In genomic region chr19:50932018-50932689, GRCh38 we compare ENCODE assay signal across 16 cellular contexts. TPM values are rescaled to one million over a fixed set of nuclear protein-coding genes. Genes with fewer than 3 reads are reported as not detected.
DNase-seq lines count a peak whose midpoint lies in the region; ATAC-seq and TF ChIP-seq lines count a peak whose summit lies in the region.
"Had no signal": no experiment of that assay in that cellular context is flagged by ENCODE, and none has a peak within 500 bp of the region (broad histone marks: within the 10 kb centered on the region; RNA-seq: fewer than 3 reads in every experiment).

No MANE protein-coding gene starts in this region.

- H3K27me3 ChIP-seq in RWPE2 (ENCODE audit: insufficient read depth, poor library complexity, severe bottlenecking) (no peaks in the 10 kb centered on the region), esophagus squamous epithelium (peaks cover 0 to 46% (median 0%) of the 10 kb centered on the region in 4 donors)
- H3K27me3 ChIP-seq: SJSA1 had no signal

- ATAC-seq in RWPE2 (ENCODE audit: low read depth), result peak; percentile 95
- ATAC-seq in stimulated activated memory B cell treated with anti-CD40 and anti-IgM and Interleukin-4, amounts not matched to agents 10 μg/mL and 1 μg/mL and 100 μg/mL, for 72 hours, result no peak
- no peak for ATAC-seq in activated T-cell treated with anti-CD3 and anti-CD28 coated beads, Interleukin-2, amount 50 U/mL, for 4 hours
- ATAC-seq: CD8-positive, alpha-beta T cell had no signal

- no peaks in the 10 kb centered on the region for H3K36me3 Mint-ChIP-seq in stimulated activated memory B cell treated with anti-CD40 and anti-IgM and Interleukin-4, amounts not matched to agents 10 μg/mL and 1 μg/mL and 100 μg/mL, for 72 hours
- no peaks in the 10 kb centered on the region for H3K36me3 Mint-ChIP-seq in activated T-cell treated with anti-CD3 and anti-CD28 coated beads, Interleukin-2, amount 50 U/mL, for 4 hours (ENCODE audit: insufficient read depth)
- H3K36me3 Mint-ChIP-seq: CD8-positive, alpha-beta T cell had no signal

- H3K27me3 Mint-ChIP-seq in stimulated activated memory B cell treated with anti-CD40 and anti-IgM and Interleukin-4, amounts not matched to agents 10 μg/mL and 1 μg/mL and 100 μg/mL, for 72 hours, result peaks cover 83% of the 10 kb centered on the region
- peaks cover 58% of the 10 kb centered on the region for H3K27me3 Mint-ChIP-seq in activated T-cell treated with anti-CD3 and anti-CD28 coated beads, Interleukin-2, amount 50 U/mL, for 4 hours (ENCODE audit: low read depth)

- H3K4me1 ChIP-seq in RWPE2 (ENCODE audit: insufficient read depth, poor library complexity, severe bottlenecking) (peaks cover 27% of the 10 kb centered on the region), esophagus squamous epithelium (peaks cover 0 to 65% (median 3%) of the 10 kb centered on the region in 3 donors)
- H3K4me1 ChIP-seq: SJSA1 had no signal

- H3K9me3 Mint-ChIP-seq in stimulated activated memory B cell treated with anti-CD40 and anti-IgM and Interleukin-4, amounts not matched to agents 10 μg/mL and 1 μg/mL and 100 μg/mL, for 72 hours, result no peaks in the 10 kb centered on the region
- H3K9me3 Mint-ChIP-seq in activated T-cell treated with anti-CD3 and anti-CD28 coated beads, Interleukin-2, amount 50 U/mL, for 4 hours, result no peaks in the 10 kb centered on the region
- H3K9me3 Mint-ChIP-seq: CD8-positive, alpha-beta T cell had no signal

- TF ChIP-seq CTCF in RWPE2 (IDR thresholded peaks at IDR 0.05; ENCODE audit: poor library complexity, severe bottlenecking) (no peak), esophagus squamous epithelium (IDR thresholded peaks at IDR 0.05) (no peak)

- H3K4me3 ChIP-seq in RWPE2 (ENCODE audit: severe bottlenecking) (no peak overlapping the region), esophagus squamous epithelium (no peak overlapping the region)
- H3K4me3 ChIP-seq: SJSA1 had no signal

- intact Hi-C loops in esophagus squamous epithelium (cut with DNase I), result loop anchor here (5.0 kb wide), 1 partner anchor 85 kb away; the partner anchor contains the start of gene KLK10

- DNase-seq in LoVo (ENCODE audit: low spot score), result peak; percentile 58
- DNase-seq in RWPE2 (ENCODE audit: low spot score), result peak; percentile 90
- no peak for DNase-seq in esophagus squamous epithelium (lab: John Stamatoyannopoulos, UW)
- peak; percentile 39 for DNase-seq in renal cortical epithelial cell (ENCODE audit: low read depth)
- no peak for DNase-seq in EL
- no peak for DNase-seq in germinal center (ENCODE audit: low spot score)
- no peak for DNase-seq in activated T-cell treated with anti-CD3 and anti-CD28 coated beads, Interleukin-2, amount 50 U/mL, for 4 hours
- DNase-seq: CD8-positive, alpha-beta T cell; Kasumi-1; MV-4-11; NCI-H1436 treated with DMSO at 0.1 percent for 48 hours; NCI-H774; SW 1271 had no signal

- H3K4me3 Mint-ChIP-seq in stimulated activated memory B cell treated with anti-CD40 and anti-IgM and Interleukin-4, amounts not matched to agents 10 μg/mL and 1 μg/mL and 100 μg/mL, for 72 hours, result no peak overlapping the region
- no peak overlapping the region for H3K4me3 Mint-ChIP-seq in activated T-cell treated with anti-CD3 and anti-CD28 coated beads, Interleukin-2, amount 50 U/mL, for 4 hours
- H3K4me3 Mint-ChIP-seq: CD8-positive, alpha-beta T cell had no signal

- H3K4me1 Mint-ChIP-seq in stimulated activated memory B cell treated with anti-CD40 and anti-IgM and Interleukin-4, amounts not matched to agents 10 μg/mL and 1 μg/mL and 100 μg/mL, for 72 hours, result no peaks in the 10 kb centered on the region
- no peaks in the 10 kb centered on the region for H3K4me1 Mint-ChIP-seq in activated T-cell treated with anti-CD3 and anti-CD28 coated beads, Interleukin-2, amount 50 U/mL, for 4 hours (ENCODE audit: low read depth)

- TF ChIP-seq POLR2A in esophagus squamous epithelium (IDR thresholded peaks at IDR 0.05), result no peak

- H3K27ac ChIP-seq in RWPE2 (ENCODE audit: poor library complexity, severe bottlenecking) (peak overlapping the region; percentile 66), esophagus squamous epithelium (peak overlapping the region; percentile 48 to 89 (median 83))
- H3K27ac ChIP-seq: SJSA1 had no signal

- WGBS in esophagus squamous epithelium, 2 donors, result 37 to 45% methylated on average over 9 to 11 of the region's 11 CpGs

- H3K36me3 ChIP-seq in RWPE2 (ENCODE audit: low read depth) (no peaks in the 10 kb centered on the region), esophagus squamous epithelium (no peaks in the 10 kb centered on the region)
- H3K36me3 ChIP-seq: SJSA1 had no signal

- H3K9me3 ChIP-seq in RWPE2 (ENCODE audit: severe bottlenecking) (no peaks in the 10 kb centered on the region), esophagus squamous epithelium (no peaks in the 10 kb centered on the region)
- H3K9me3 ChIP-seq: SJSA1 had no signal

- no peak overlapping the region for H3K27ac Mint-ChIP-seq in stimulated activated memory B cell treated with anti-CD40 and anti-IgM and Interleukin-4, amounts not matched to agents 10 μg/mL and 1 μg/mL and 100 μg/mL, for 72 hours
- H3K27ac Mint-ChIP-seq: CD8-positive, alpha-beta T cell had no signal

RNA-seq across cellular contexts. Expression of gene KLK5, which starts 20.7 kb away (rescaled TPM):
- total RNA-seq in esophagus squamous epithelium, result 10 to 100 TPM in 3 of 4 donors, 1 to 10 TPM in 1; 5.9 to 84.7 (median 49.9) TPM
- 1.3 and 20.7 TPM in 2 replicates for total RNA-seq in renal cortical epithelial cell
- total RNA-seq in activated T-cell treated with anti-CD3 and anti-CD28 coated beads, Interleukin-2, amount 50 U/mL, for 4 hours, result not detected
- total RNA-seq: CD8-positive, alpha-beta T cell; NCI-H460; SJSA1 had no signal

RNA-seq across cellular contexts. Expression of gene KLK4, which starts 21.0 kb away (rescaled TPM):
- not detected for total RNA-seq in esophagus squamous epithelium
- total RNA-seq in renal cortical epithelial cell, result not detected in 2 replicates
- not detected for total RNA-seq in activated T-cell treated with anti-CD3 and anti-CD28 coated beads, Interleukin-2, amount 50 U/mL, for 4 hours
- total RNA-seq: CD8-positive, alpha-beta T cell; NCI-H460; SJSA1 had no signal

RNA-seq across cellular contexts. Expression of gene KLK6, which starts 37.2 kb away (rescaled TPM):
- total RNA-seq in esophagus squamous epithelium (100 to 1,000 TPM in 2 of 4 donors, 10 to 100 TPM in 1, 1 to 10 TPM in 1; 6.1 to 160 (median 102) TPM), renal cortical epithelial cell (1.0 and 16.8 TPM in 2 replicates)
- not detected for total RNA-seq in activated T-cell treated with anti-CD3 and anti-CD28 coated beads, Interleukin-2, amount 50 U/mL, for 4 hours
- total RNA-seq: CD8-positive, alpha-beta T cell; NCI-H460; SJSA1 had no signal

RNA-seq across cellular contexts. Expression of gene KLK7, which starts 51.6 kb away (rescaled TPM):
- total RNA-seq in esophagus squamous epithelium, result 100 to 1,000 TPM in 3 of 4 donors, 1 to 10 TPM in 1; 9.5 to 309 (median 198) TPM
- 0.30 and 10.8 TPM in 2 replicates for total RNA-seq in renal cortical epithelial cell
- total RNA-seq in activated T-cell treated with anti-CD3 and anti-CD28 coated beads, Interleukin-2, amount 50 U/mL, for 4 hours, result not detected
- total RNA-seq: CD8-positive, alpha-beta T cell; NCI-H460; SJSA1 had no signal

RNA-seq across cellular contexts. Expression of gene KLK2, which starts 58.9 kb away (rescaled TPM):
- total RNA-seq in esophagus squamous epithelium (not detected), renal cortical epithelial cell (not detected in 2 replicates)
- total RNA-seq in activated T-cell treated with anti-CD3 and anti-CD28 coated beads, Interleukin-2, amount 50 U/mL, for 4 hours, result not detected
- total RNA-seq: CD8-positive, alpha-beta T cell; NCI-H460; SJSA1 had no signal

Comparison
In these comparisons a context has a peak if more than half of its experiments do, and no peak if none do; other contexts are left out.
1. DNase-seq: peak in LoVo (single experiment), RWPE2 (single experiment) and renal cortical epithelial cell (single experiment); none in esophagus squamous epithelium (single experiment), EL (single experiment), germinal center (single experiment) and activated T-cell treated with anti-CD3 and anti-CD28 coated beads, Interleukin-2, amount 50 U/mL, for 4 hours (single experiment).